Comparison of ENCODE assay signal across 32 cellular contexts in the genomic region with DNA sequence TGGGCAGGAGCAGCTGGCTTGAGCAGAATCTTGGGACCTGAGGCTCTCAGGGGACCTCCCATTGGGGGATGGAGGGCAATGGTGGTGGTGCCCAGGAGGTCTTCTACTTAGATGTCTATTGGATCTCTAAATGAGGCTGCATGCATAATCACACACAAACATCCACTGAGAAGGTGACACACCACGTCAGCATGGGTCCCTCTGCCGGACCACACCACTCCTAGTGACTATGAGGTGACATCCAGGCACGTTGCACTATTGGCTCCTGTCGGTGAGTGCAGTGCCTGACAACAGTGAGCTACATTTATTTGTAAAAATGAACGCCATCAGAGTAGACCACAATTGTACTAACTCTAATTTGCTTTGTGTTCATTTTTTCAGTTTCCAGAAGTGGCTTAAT. TPM values are rescaled to one million over a fixed set of nuclear protein-coding genes. Genes with fewer than 3 reads are reported as not detected.
"Had no signal": no experiment of that assay in that cellular context is flagged by ENCODE, and none has a peak within 500 bp of the region (broad histone marks: within the 10 kb centered on the region; RNA-seq: fewer than 3 reads in every experiment).

No MANE protein-coding gene starts in this region.

- DNase-seq: activated B cell treated with CpG ODN at 0.5 μM for 24 hours; activated CD4-positive, alpha-beta T cell treated with anti-CD3 and anti-CD28 coated beads for 48 hours; activated CD4-positive, alpha-beta T cell treated with anti-CD3 and anti-CD28 coated beads, Interleukin-2, amount 50 U/mL, for 1 hour; activated CD4-positive, alpha-beta T cell treated with anti-CD3 and anti-CD28 coated beads, Interleukin-2, amount 50 U/mL, for 48 hours; activated CD8-positive, alpha-beta memory T cell treated with anti-CD3 and anti-CD28 coated beads for 24 hours; activated CD8-positive, alpha-beta T cell treated with anti-CD3 and anti-CD28 coated beads for 36 hours; activated gamma-delta T cell; activated naive CD4-positive, alpha-beta T cell; activated naive CD4-positive, alpha-beta T cell treated with anti-CD3 and anti-CD28 coated beads, Interleukin-2, amount 10 ng/mL, durations not matched to agents 7 days and 5 days; activated naive CD8-positive, alpha-beta T cell treated with anti-CD3 and anti-CD28 coated beads, Interleukin-2, amount 10 ng/mL, durations not matched to agents 7 days and 5 days; activated T-cell treated with anti-CD3 and anti-CD28 coated beads, Interleukin-2, amount 50 U/mL, for 4 hours; cortex of kidney; dermis blood vessel endothelial cell; effector CD4-positive, alpha-beta T cell; effector memory CD8-positive, alpha-beta T cell; erythroblast; foreskin keratinocyte; gastrocnemius medialis; glutamatergic neuron; T-helper 1 cell; T-helper 17 cell; T1000; WERI-Rb-1 had no signal

- H3K36me3 ChIP-seq: ascending aorta, breast epithelium, cardiac muscle cell, esophagus muscularis mucosa, gastrocnemius medialis, WERI-Rb-1 had no signal

- H3K27me3 ChIP-seq: ascending aorta, breast epithelium, cardiac muscle cell, esophagus muscularis mucosa, foreskin keratinocyte, gastrocnemius medialis had no signal

- ATAC-seq: activated CD4-positive, CD25-positive, alpha-beta regulatory T cell treated with anti-CD3 and anti-CD28 coated beads, Interleukin-2, amount 50 U/mL, for 24 hours; activated CD8-positive, alpha-beta T cell treated with anti-CD3 and anti-CD28 coated beads for 36 hours; activated naive CD4-positive, alpha-beta T cell treated with anti-CD3 and anti-CD28 coated beads, Interleukin-2, amount 50 U/mL, for 72 hours; activated T-cell treated with anti-CD3 and anti-CD28 coated beads, Interleukin-2, amount 50 U/mL, for 4 hours; activated T-helper 17 cell treated with anti-CD3 and anti-CD28 coated beads, Interleukin-2, amount 50 U/mL, for 72 hours; effector memory CD8-positive, alpha-beta T cell; foreskin keratinocyte; gastrocnemius medialis; T-helper 17 cell had no signal

- H3K4me1 ChIP-seq: ascending aorta, breast epithelium, esophagus muscularis mucosa, foreskin keratinocyte, gastrocnemius medialis had no signal

- H3K4me3 ChIP-seq: ascending aorta, breast epithelium, cardiac muscle cell, esophagus muscularis mucosa, gastrocnemius medialis had no signal

- H3K9me3 ChIP-seq: ascending aorta, breast epithelium, esophagus muscularis mucosa, gastrocnemius medialis had no signal

- H3K27ac ChIP-seq: ascending aorta, breast epithelium, cardiac muscle cell, esophagus muscularis mucosa, foreskin keratinocyte, gastrocnemius medialis, WERI-Rb-1 had no signal

- FAIRE-seq: colon had no signal

RNA-seq across cellular contexts. Expression of gene APOA4, which starts 2.3 kb away (rescaled TPM):
- total RNA-seq: activated B cell treated with CpG ODN at 0.5 μM for 24 hours; activated CD8-positive, alpha-beta T cell treated with anti-CD3 and anti-CD28 coated beads for 36 hours; activated naive CD4-positive, alpha-beta T cell treated with anti-CD3 and anti-CD28 coated beads, Interleukin-2, amount 50 U/mL, for 72 hours; activated naive CD8-positive, alpha-beta T cell treated with anti-CD3 and anti-CD28 coated beads, Interleukin-2, amount 10 ng/mL, durations not matched to agents 7 days and 5 days; activated T-cell treated with anti-CD3 and anti-CD28 coated beads, Interleukin-2, amount 50 U/mL, for 4 hours; activated T-helper 17 cell treated with anti-CD3 and anti-CD28 coated beads, Interleukin-2, amount 50 U/mL, for 72 hours; chondrocyte; dermis blood vessel endothelial cell; foreskin keratinocyte; T-helper 17 cell had no signal
- polyA plus RNA-seq: foreskin keratinocyte had no signal

RNA-seq across cellular contexts. Expression of gene APOC3, which starts 4.3 kb away (rescaled TPM):
- total RNA-seq: activated B cell treated with CpG ODN at 0.5 μM for 24 hours; activated CD8-positive, alpha-beta T cell treated with anti-CD3 and anti-CD28 coated beads for 36 hours; activated naive CD4-positive, alpha-beta T cell treated with anti-CD3 and anti-CD28 coated beads, Interleukin-2, amount 50 U/mL, for 72 hours; activated naive CD8-positive, alpha-beta T cell treated with anti-CD3 and anti-CD28 coated beads, Interleukin-2, amount 10 ng/mL, durations not matched to agents 7 days and 5 days; activated T-helper 17 cell treated with anti-CD3 and anti-CD28 coated beads, Interleukin-2, amount 50 U/mL, for 72 hours; breast epithelium; chondrocyte; dermis blood vessel endothelial cell; esophagus muscularis mucosa; foreskin keratinocyte; T-helper 17 cell had no signal
- polyA plus RNA-seq: foreskin keratinocyte had no signal

RNA-seq across cellular contexts. Expression of gene APOA1, which starts 12.0 kb away (rescaled TPM):
- total RNA-seq: activated CD8-positive, alpha-beta T cell treated with anti-CD3 and anti-CD28 coated beads for 36 hours; chondrocyte; foreskin keratinocyte had no signal
- polyA plus RNA-seq: foreskin keratinocyte had no signal

RNA-seq across cellular contexts. Expression of gene APOA5, which starts 33.8 kb away (rescaled TPM):
- total RNA-seq: activated B cell treated with CpG ODN at 0.5 μM for 24 hours; activated CD8-positive, alpha-beta T cell treated with anti-CD3 and anti-CD28 coated beads for 36 hours; activated naive CD4-positive, alpha-beta T cell treated with anti-CD3 and anti-CD28 coated beads, Interleukin-2, amount 50 U/mL, for 72 hours; activated naive CD8-positive, alpha-beta T cell treated with anti-CD3 and anti-CD28 coated beads, Interleukin-2, amount 10 ng/mL, durations not matched to agents 7 days and 5 days; activated T-cell treated with anti-CD3 and anti-CD28 coated beads, Interleukin-2, amount 50 U/mL, for 4 hours; activated T-helper 17 cell treated with anti-CD3 and anti-CD28 coated beads, Interleukin-2, amount 50 U/mL, for 72 hours; ascending aorta; breast epithelium; cardiac muscle cell; chondrocyte; dermis blood vessel endothelial cell; esophagus muscularis mucosa; foreskin keratinocyte; T-helper 17 cell had no signal
- polyA plus RNA-seq: cardiac muscle cell, foreskin keratinocyte had no signal
